Comparison of ENCODE assay signal across 11 cellular contexts in the genomic region with DNA sequence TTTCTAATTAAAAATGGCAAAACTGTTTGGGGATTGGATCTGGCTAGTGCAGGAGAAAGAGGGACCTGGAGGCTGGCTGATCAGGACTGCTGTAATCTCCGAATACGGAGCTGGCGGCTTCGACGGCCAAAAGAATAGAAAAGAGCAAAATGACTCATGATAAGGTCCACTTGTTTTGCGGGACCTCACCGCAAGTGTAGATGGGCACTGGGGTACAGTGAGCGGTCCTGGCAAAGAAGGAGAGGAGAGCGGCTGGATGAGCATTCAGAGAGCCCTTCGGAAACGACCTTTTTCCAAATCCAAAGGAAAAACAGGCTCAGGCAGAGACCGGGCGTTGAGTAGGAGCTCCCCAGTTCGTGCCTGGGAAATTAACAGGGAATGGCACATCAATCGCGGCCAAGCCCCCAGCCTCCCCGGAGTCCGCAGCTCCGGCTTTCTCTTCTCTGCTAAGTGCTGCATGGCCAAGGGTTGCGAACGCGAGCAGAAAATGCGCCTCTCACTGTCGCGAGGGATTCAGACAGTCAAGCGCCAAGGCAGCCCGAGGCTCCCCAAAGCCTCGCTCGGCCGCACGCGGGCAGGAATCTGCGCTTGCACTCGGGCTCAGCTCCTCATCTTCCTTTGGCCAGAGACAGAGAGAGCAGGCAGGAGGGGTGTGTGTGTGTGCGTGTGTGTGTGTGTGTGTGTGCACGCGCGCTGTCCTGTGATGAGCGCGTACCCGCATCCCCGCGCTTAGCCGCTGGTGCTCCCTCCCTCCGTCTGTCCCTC. TPM values are rescaled to one million over a fixed set of nuclear protein-coding genes. Genes with fewer than 3 reads are reported as not detected.
DNase-seq lines count a peak whose midpoint lies in the region; ATAC-seq and TF ChIP-seq lines count a peak whose summit lies in the region.
"Had no signal": no experiment of that assay in that cellular context is flagged by ENCODE, and none has a peak within 500 bp of the region (broad histone marks: within the 10 kb centered on the region; RNA-seq: fewer than 3 reads in every experiment).

No MANE protein-coding gene starts in this region.

- H3K27me3 ChIP-seq in left lung (peaks cover 35 to 67% of the 10 kb centered on the region in 2 donors), testis (no peaks in the 10 kb centered on the region), thyroid gland (no peaks in the 10 kb centered on the region)

- H3K4me3 ChIP-seq in choroid plexus epithelial cell (ENCODE audit: low read depth, low read length) (peak overlapping the region; percentile 48), left lung (no peak overlapping the region), testis (peak overlapping the region in 1 of 2 donors; percentile 12), thyroid gland (replicated peaks in 1 of 3) (no peak overlapping the region)
- H3K4me3 ChIP-seq: skin epidermis had no signal

- H3K27ac ChIP-seq in left lung, result no peak overlapping the region
- H3K27ac ChIP-seq in testis, result no peak overlapping the region
- no peak overlapping the region for H3K27ac ChIP-seq in thyroid gland
- H3K27ac ChIP-seq: skin epidermis had no signal

- H3K4me1 ChIP-seq in left lung (no peaks in the 10 kb centered on the region), testis (no peaks in the 10 kb centered on the region), thyroid gland (no peaks in the 10 kb centered on the region)

- H3K36me3 ChIP-seq in left lung (no peaks in the 10 kb centered on the region), testis (ENCODE audit: low read depth, missing control alignments) (no peaks in the 10 kb centered on the region), thyroid gland (no peaks in the 10 kb centered on the region)

- no peak for TF ChIP-seq CTCF in choroid plexus epithelial cell (conservative IDR thresholded peaks at IDR 0.05; ENCODE audit: low read depth, low read length)
- TF ChIP-seq CTCF in left lung (IDR thresholded peaks at IDR 0.05), result no peak
- TF ChIP-seq CTCF in testis (IDR thresholded peaks at IDR 0.05), result no peak
- no peak for TF ChIP-seq CTCF in thyroid gland (IDR thresholded peaks at IDR 0.05)

- intact Hi-C loops in left lung (cut with DNase I), result no loop called here
- intact Hi-C loops in testis (cut with DNase I; ENCODE audit: low total_unique reads), result no loop called here
- intact Hi-C loops in thyroid gland (cut with DNase I), result no loop called here

- H3K9me3 ChIP-seq in left lung (no peaks in the 10 kb centered on the region), testis (no peaks in the 10 kb centered on the region), thyroid gland (no peaks in the 10 kb centered on the region)

- DNase-seq in NCI-H146 (lab: John Stamatoyannopoulos, UW) (peak; percentile 50), NCI-H146 treated with DMSO at 0.1 percent for 48 hours (lab: John Stamatoyannopoulos, UW; ENCODE audit: unreplicated experiment) (no peak), choroid plexus epithelial cell (ENCODE audit: low read depth) (peak; percentile 32), left lung (peak in 1 of 2 donors; percentile 72), testis (peak; percentile 17), SK-N-DZ (ENCODE audit: low spot score) (no peak), thyroid gland (no peak)
- DNase-seq: NCI-H510A; stimulated activated naive CD4-positive, alpha-beta T cell had no signal

- ATAC-seq in left lung (peak; percentile 37), GM21529 (IDR thresholded peaks at IDR 0.05; ENCODE audit: unreplicated experiment) (no peak)

- 0 to 2% methylated on average over 17 to 42 of the region's 45 CpGs for WGBS in testis, 2 donors
- 1 to 5% methylated on average over 12 to 44 of the region's 45 CpGs for WGBS in thyroid gland, 2 donors

- TF ChIP-seq POLR2A in testis (IDR thresholded peaks at IDR 0.05), result no peak
- no peak for TF ChIP-seq POLR2A in thyroid gland (IDR thresholded peaks at IDR 0.05)

RNA-seq across cellular contexts. Expression of gene DCC, which starts 1.8 kb away (rescaled TPM):
- total RNA-seq in left lung (1 to 10 TPM in 1 of 2 donors, under 1 TPM in 1; 0.61 to 1.1 TPM), testis (10 to 100 TPM in 1 of 2 donors, 1 to 10 TPM in 1; 7.9 to 24.5 TPM), thyroid gland (under 1 TPM in 1 of 4 donors, not detected in 3; 0.94 TPM)
- 42.1 TPM for polyA plus RNA-seq in testis (ENCODE audit: insufficient read depth, low read depth, low replicate concordance)
- polyA plus RNA-seq in SK-N-DZ (2014; cell fraction: cytosol; rRNA removed), result not detected in 2 replicates
- polyA plus RNA-seq in SK-N-DZ (2014; cell fraction: nucleus; rRNA removed), result not detected in 2 replicates

Comparison
In these comparisons a context has a peak if more than half of its experiments do, and no peak if none do; other contexts are left out.
1. DNase-seq: peak in NCI-H146 (single experiment), choroid plexus epithelial cell (single experiment) and testis (single experiment); none in NCI-H146 treated with DMSO at 0.1 percent for 48 hours (single experiment), SK-N-DZ (single experiment) and thyroid gland (0 of 2).
2. RNA of gene DCC, which starts 1.8 kb away (total RNA-seq): 7.9 to 24.5 TPM in testis; 0.61 to 1.1 TPM in left lung and 0.94 TPM in thyroid gland; every median in the first group is over 4 times any median in the second.